In genomic region chr1:9428601-9429368, GRCh38 we compare ENCODE assay signal across 8 cellular contexts.
DNase-seq lines count a peak whose midpoint lies in the region; ATAC-seq and TF ChIP-seq lines count a peak whose summit lies in the region.

No MANE protein-coding gene starts in this region.

- POLR2A ChIA-PET in naive thymus-derived CD4-positive, alpha-beta T cell (lab: Charles Lee) = interaction anchor here (0.6 to 1.5 kb wide), 4 partner anchors 10 to 548 kb away, joined by 3 to 5 read pairs (median 4); no protein-coding TSS in a partner anchor

- H3K27me3 Mint-ChIP-seq in activated T-helper 2 cell treated with anti-CD3 and anti-CD28 coated beads, Interferon-gamma antibody, Interleukin-2, Interleukin-4, amounts not matched to agents 10 μg/mL and 5 μg/mL and 100 μg/mL, durations not matched to agents 14 hours and 24 hours and 36 hours (ENCODE audit: low read depth) = peaks cover 7% of the 10 kb centered on the region
- H3K27me3 Mint-ChIP-seq in naive thymus-derived CD4-positive, alpha-beta T cell = peaks cover 0 to 20% (median 0%) of the 10 kb centered on the region in 5 donors
- peaks cover 12% of the 10 kb centered on the region for H3K27me3 Mint-ChIP-seq in stimulated activated memory B cell treated with anti-CD40 and anti-IgM and Interleukin-4, amounts not matched to agents 10 μg/mL and 1 μg/mL and 100 μg/mL, for 72 hours

- no peaks in the 10 kb centered on the region for H3K9me3 ChIP-seq in naive thymus-derived CD4-positive, alpha-beta T cell (ENCODE audit: control insufficient read depth in 2 of 3, low read length in 3 of 3)

- peak overlapping the region; percentile 88 for H3K27ac ChIP-seq in naive thymus-derived CD4-positive, alpha-beta T cell (ENCODE audit: low read depth, low read length)

- H3K27ac Mint-ChIP-seq in activated T-helper 2 cell treated with anti-CD3 and anti-CD28 coated beads, Interferon-gamma antibody, Interleukin-2, Interleukin-4, amounts not matched to agents 10 μg/mL and 5 μg/mL and 100 μg/mL, durations not matched to agents 14 hours and 24 hours and 36 hours = peak overlapping the region; percentile 95
- H3K27ac Mint-ChIP-seq in naive thymus-derived CD4-positive, alpha-beta T cell = peak overlapping the region; percentile 92 to 100 (median 98)
- H3K27ac Mint-ChIP-seq in stimulated activated memory B cell treated with anti-CD40 and anti-IgM and Interleukin-4, amounts not matched to agents 10 μg/mL and 1 μg/mL and 100 μg/mL, for 72 hours = peak overlapping the region; percentile 92

- CTCF ChIA-PET in naive thymus-derived CD4-positive, alpha-beta T cell (lab: Charles Lee) = interaction anchor here (0.7 kb wide), 1 partner anchor 13 kb away, joined by 3 read pairs; no protein-coding TSS in a partner anchor

- H3K4me3 Mint-ChIP-seq in activated T-helper 2 cell treated with anti-CD3 and anti-CD28 coated beads, Interferon-gamma antibody, Interleukin-2, Interleukin-4, amounts not matched to agents 10 μg/mL and 5 μg/mL and 100 μg/mL, durations not matched to agents 14 hours and 24 hours and 36 hours (ENCODE audit: low read depth) = peak overlapping the region; percentile 91
- peak overlapping the region; percentile 80 to 100 (median 96) for H3K4me3 Mint-ChIP-seq in naive thymus-derived CD4-positive, alpha-beta T cell
- H3K4me3 Mint-ChIP-seq in stimulated activated memory B cell treated with anti-CD40 and anti-IgM and Interleukin-4, amounts not matched to agents 10 μg/mL and 1 μg/mL and 100 μg/mL, for 72 hours = peak overlapping the region; percentile 98

- no peaks in the 10 kb centered on the region for H3K9me3 Mint-ChIP-seq in activated T-helper 2 cell treated with anti-CD3 and anti-CD28 coated beads, Interferon-gamma antibody, Interleukin-2, Interleukin-4, amounts not matched to agents 10 μg/mL and 5 μg/mL and 100 μg/mL, durations not matched to agents 14 hours and 24 hours and 36 hours
- H3K9me3 Mint-ChIP-seq in naive thymus-derived CD4-positive, alpha-beta T cell = peaks cover 0 to 6% (median 0%) of the 10 kb centered on the region in 11 donors
- no peaks in the 10 kb centered on the region for H3K9me3 Mint-ChIP-seq in stimulated activated memory B cell treated with anti-CD40 and anti-IgM and Interleukin-4, amounts not matched to agents 10 μg/mL and 1 μg/mL and 100 μg/mL, for 72 hours

- intact Hi-C loops in activated T-helper 2 cell treated with anti-CD3 and anti-CD28 coated beads, Interferon-gamma antibody, Interleukin-2, Interleukin-4, amounts not matched to agents 10 μg/mL and 5 μg/mL and 100 μg/mL, durations not matched to agents 14 hours and 24 hours and 36 hours (cut with micrococcal nuclease) = loop anchor here (1.0 to 5.0 kb wide), 3 partner anchors 113 to 150 kb away; partner anchors contain the start of gene SPSB1
- intact Hi-C loops in naive thymus-derived CD4-positive, alpha-beta T cell (cut with micrococcal nuclease) = loop anchor here (1.0 to 10.0 kb wide), 16 partner anchors 27 to 1646 kb away; partner anchors contain the start of genes SLC25A33 (in 2 of the 2), TMEM201 (in 2 of the 2), CTNNBIP1 (in 1 of the 2) and DFFA (in 1 of the 2)

- H3K4me1 ChIP-seq in naive thymus-derived CD4-positive, alpha-beta T cell (ENCODE audit: control insufficient read depth in 2 of 2, insufficient read depth in 2 of 2, low read length in 2 of 2) = peaks cover 28 to 42% of the 10 kb centered on the region in 2 donors

- no peak for TF ChIP-seq CTCF in LNCaP clone FGC (IDR thresholded peaks at IDR 0.05; ENCODE audit: control insufficient read depth, extremely low read depth, insufficient read depth)
- no peak for TF ChIP-seq CTCF in fibroblast of mammary gland (conservative IDR thresholded peaks at IDR 0.05; ENCODE audit: control insufficient read depth, insufficient read depth, low read depth, low read length)

- no peaks in the 10 kb centered on the region for H3K36me3 ChIP-seq in naive thymus-derived CD4-positive, alpha-beta T cell (ENCODE audit: control insufficient read depth in 2 of 3, insufficient read depth in 3 of 3, low read length in 3 of 3)

- H3K4me3 ChIP-seq in LNCaP clone FGC (ENCODE audit: low read depth, low read length) (peak overlapping the region; percentile 62), fibroblast of mammary gland (ENCODE audit: control insufficient read depth, low read depth, low read length) (peak overlapping the region; percentile 80)
- peak overlapping the region; percentile 80 for H3K4me3 ChIP-seq in naive thymus-derived CD4-positive, alpha-beta T cell (ENCODE audit: low read length)

- DNase-seq in EH (ENCODE audit: low read depth) = peak; percentile 98
- peak; percentile 93 for DNase-seq in GOT3 (lab: John Stamatoyannopoulos, UW)
- peak; percentile 99 for DNase-seq in LNCaP clone FGC (ENCODE audit: low read depth)
- DNase-seq in RPMI8226 = peak; percentile 100
- DNase-seq in activated T-helper 2 cell treated with anti-CD3 and anti-CD28 coated beads, Interferon-gamma antibody, Interleukin-2, Interleukin-4, amounts not matched to agents 10 μg/mL and 5 μg/mL and 100 μg/mL, durations not matched to agents 14 hours and 24 hours and 36 hours (ENCODE audit: low spot score) = peak; percentile 100
- peak; percentile 98 for DNase-seq in fibroblast of mammary gland (ENCODE audit: low read depth)
- DNase-seq in naive thymus-derived CD4-positive, alpha-beta T cell = peak; percentile 96 to 100 (median 99)

- peak; percentile 90 for ATAC-seq in naive thymus-derived CD4-positive, alpha-beta T cell
- peak; percentile 95 for ATAC-seq in stimulated activated memory B cell treated with anti-CD40 and anti-IgM and Interleukin-4, amounts not matched to agents 10 μg/mL and 1 μg/mL and 100 μg/mL, for 72 hours

- no peaks in the 10 kb centered on the region for H3K27me3 ChIP-seq in naive thymus-derived CD4-positive, alpha-beta T cell (ENCODE audit: control insufficient read depth in 2 of 2, insufficient read depth in 2 of 2, low read length in 2 of 2)

- H3K36me3 Mint-ChIP-seq in activated T-helper 2 cell treated with anti-CD3 and anti-CD28 coated beads, Interferon-gamma antibody, Interleukin-2, Interleukin-4, amounts not matched to agents 10 μg/mL and 5 μg/mL and 100 μg/mL, durations not matched to agents 14 hours and 24 hours and 36 hours (ENCODE audit: low read depth) = no peaks in the 10 kb centered on the region
- no peaks in the 10 kb centered on the region for H3K36me3 Mint-ChIP-seq in naive thymus-derived CD4-positive, alpha-beta T cell
- no peaks in the 10 kb centered on the region for H3K36me3 Mint-ChIP-seq in stimulated activated memory B cell treated with anti-CD40 and anti-IgM and Interleukin-4, amounts not matched to agents 10 μg/mL and 1 μg/mL and 100 μg/mL, for 72 hours

- peaks cover 38% of the 10 kb centered on the region for H3K4me1 Mint-ChIP-seq in activated T-helper 2 cell treated with anti-CD3 and anti-CD28 coated beads, Interferon-gamma antibody, Interleukin-2, Interleukin-4, amounts not matched to agents 10 μg/mL and 5 μg/mL and 100 μg/mL, durations not matched to agents 14 hours and 24 hours and 36 hours (ENCODE audit: low read depth)
- peaks cover 34 to 64% (median 56%) of the 10 kb centered on the region in 7 donors for H3K4me1 Mint-ChIP-seq in naive thymus-derived CD4-positive, alpha-beta T cell
- peaks cover 51% of the 10 kb centered on the region for H3K4me1 Mint-ChIP-seq in stimulated activated memory B cell treated with anti-CD40 and anti-IgM and Interleukin-4, amounts not matched to agents 10 μg/mL and 1 μg/mL and 100 μg/mL, for 72 hours

Comparison
In these comparisons a context has a peak if more than half of its experiments do, and no peak if none do; other contexts are left out.
1. Peak in every context shown above with its lines: DNase-seq, ATAC-seq, H3K4me3 ChIP-seq and H3K27ac ChIP-seq.